ENCODE assay signal across 2 cellular contexts in the genomic region with DNA sequence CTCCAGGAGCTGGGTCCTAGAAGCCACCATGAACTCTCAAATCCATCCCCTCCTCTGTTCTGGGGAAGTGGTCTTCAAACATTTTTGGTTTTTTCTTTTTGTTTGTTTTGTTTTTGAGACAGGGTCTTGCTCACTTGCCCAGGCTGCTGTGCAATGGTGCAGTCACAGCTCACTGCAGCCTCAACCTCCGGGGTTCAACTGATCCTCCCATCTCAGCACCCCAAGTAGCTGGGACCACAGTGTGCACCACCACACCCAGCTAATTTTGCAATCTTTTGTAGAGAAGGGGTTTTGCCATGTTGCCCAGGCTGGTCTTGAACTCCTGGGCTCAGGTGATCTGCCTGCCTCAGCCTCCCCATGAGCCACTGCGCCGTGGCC.
TF ChIP-seq lines count a peak whose summit lies in the region.

No MANE protein-coding gene starts in this region.

TF ChIP-seq in HEK293, 187 proteins besides CTCF, POLR2A, EP300 and RAD21:
- TF ChIP-seq, protein P1, sequence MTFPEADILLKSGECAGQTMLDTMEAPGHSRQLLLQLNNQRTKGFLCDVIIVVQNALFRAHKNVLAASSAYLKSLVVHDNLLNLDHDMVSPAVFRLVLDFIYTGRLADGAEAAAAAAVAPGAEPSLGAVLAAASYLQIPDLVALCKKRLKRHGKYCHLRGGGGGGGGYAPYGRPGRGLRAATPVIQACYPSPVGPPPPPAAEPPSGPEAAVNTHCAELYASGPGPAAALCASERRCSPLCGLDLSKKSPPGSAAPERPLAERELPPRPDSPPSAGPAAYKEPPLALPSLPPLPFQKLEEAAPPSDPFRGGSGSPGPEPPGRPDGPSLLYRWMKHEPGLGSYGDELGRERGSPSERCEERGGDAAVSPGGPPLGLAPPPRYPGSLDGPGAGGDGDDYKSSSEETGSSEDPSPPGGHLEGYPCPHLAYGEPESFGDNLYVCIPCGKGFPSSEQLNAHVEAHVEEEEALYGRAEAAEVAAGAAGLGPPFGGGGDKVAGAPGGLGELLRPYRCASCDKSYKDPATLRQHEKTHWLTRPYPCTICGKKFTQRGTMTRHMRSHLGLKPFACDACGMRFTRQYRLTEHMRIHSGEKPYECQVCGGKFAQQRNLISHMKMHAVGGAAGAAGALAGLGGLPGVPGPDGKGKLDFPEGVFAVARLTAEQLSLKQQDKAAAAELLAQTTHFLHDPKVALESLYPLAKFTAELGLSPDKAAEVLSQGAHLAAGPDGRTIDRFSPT (tag by site-specific recombination; IDR thresholded peaks at IDR 0.05), result no peak
- TF ChIP-seq, protein P2, sequence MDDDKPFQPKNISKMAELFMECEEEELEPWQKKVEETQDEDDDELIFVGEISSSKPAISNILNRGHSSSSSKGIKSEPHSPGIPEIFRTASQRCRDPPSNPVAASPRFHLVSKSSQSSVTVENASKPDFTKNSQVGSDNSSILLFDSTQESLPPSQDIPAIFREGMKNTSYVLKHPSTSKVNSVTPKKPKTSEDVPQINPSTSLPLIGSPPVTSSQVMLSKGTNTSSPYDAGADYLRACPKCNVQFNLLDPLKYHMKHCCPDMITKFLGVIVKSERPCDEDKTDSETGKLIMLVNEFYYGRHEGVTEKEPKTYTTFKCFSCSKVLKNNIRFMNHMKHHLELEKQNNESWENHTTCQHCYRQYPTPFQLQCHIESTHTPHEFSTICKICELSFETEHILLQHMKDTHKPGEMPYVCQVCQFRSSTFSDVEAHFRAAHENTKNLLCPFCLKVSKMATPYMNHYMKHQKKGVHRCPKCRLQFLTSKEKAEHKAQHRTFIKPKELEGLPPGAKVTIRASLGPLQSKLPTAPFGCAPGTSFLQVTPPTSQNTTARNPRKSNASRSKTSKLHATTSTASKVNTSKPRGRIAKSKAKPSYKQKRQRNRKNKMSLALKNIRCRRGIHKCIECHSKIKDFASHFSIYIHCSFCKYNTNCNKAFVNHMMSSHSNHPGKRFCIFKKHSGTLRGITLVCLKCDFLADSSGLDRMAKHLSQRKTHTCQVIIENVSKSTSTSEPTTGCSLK (tag by site-specific recombination; IDR thresholded peaks at IDR 0.05), result no peak
- no peak for TF ChIP-seq ZNF843 (tag by site-specific recombination; IDR thresholded peaks at IDR 0.05)
- no peak for TF ChIP-seq ZNF335 (tag by site-specific recombination; conservative IDR thresholded peaks at IDR 0.05)
- TF ChIP-seq, protein P3, sequence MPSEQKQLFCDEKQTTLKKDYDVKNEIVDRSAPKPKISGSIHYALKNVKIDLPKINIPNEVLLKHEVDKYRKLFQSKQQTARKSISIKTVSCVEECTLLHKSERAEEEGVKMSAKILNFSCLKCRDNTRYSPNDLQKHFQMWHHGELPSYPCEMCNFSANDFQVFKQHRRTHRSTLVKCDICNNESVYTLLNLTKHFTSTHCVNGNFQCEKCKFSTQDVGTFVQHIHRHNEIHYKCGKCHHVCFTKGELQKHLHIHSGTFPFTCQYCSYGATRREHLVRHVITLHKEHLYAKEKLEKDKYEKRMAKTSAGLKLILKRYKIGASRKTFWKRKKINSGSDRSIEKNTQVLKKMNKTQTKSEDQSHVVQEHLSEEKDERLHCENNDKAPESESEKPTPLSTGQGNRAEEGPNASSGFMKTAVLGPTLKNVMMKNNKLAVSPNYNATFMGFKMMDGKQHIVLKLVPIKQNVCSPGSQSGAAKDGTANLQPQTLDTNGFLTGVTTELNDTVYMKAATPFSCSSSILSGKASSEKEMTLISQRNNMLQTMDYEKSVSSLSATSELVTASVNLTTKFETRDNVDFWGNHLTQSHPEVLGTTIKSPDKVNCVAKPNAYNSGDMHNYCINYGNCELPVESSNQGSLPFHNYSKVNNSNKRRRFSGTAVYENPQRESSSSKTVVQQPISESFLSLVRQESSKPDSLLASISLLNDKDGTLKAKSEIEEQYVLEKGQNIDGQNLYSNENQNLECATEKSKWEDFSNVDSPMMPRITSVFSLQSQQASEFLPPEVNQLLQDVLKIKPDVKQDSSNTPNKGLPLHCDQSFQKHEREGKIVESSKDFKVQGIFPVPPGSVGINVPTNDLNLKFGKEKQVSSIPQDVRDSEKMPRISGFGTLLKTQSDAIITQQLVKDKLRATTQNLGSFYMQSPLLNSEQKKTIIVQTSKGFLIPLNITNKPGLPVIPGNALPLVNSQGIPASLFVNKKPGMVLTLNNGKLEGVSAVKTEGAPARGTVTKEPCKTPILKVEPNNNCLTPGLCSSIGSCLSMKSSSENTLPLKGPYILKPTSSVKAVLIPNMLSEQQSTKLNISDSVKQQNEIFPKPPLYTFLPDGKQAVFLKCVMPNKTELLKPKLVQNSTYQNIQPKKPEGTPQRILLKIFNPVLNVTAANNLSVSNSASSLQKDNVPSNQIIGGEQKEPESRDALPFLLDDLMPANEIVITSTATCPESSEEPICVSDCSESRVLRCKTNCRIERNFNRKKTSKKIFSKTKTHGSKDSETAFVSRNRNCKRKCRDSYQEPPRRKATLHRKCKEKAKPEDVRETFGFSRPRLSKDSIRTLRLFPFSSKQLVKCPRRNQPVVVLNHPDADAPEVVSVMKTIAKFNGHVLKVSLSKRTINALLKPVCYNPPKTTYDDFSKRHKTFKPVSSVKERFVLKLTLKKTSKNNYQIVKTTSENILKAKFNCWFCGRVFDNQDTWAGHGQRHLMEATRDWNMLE (tag by site-specific recombination; conservative IDR thresholded peaks at IDR 0.05; ENCODE audit: low read depth), result no peak
- TF ChIP-seq, protein P4, sequence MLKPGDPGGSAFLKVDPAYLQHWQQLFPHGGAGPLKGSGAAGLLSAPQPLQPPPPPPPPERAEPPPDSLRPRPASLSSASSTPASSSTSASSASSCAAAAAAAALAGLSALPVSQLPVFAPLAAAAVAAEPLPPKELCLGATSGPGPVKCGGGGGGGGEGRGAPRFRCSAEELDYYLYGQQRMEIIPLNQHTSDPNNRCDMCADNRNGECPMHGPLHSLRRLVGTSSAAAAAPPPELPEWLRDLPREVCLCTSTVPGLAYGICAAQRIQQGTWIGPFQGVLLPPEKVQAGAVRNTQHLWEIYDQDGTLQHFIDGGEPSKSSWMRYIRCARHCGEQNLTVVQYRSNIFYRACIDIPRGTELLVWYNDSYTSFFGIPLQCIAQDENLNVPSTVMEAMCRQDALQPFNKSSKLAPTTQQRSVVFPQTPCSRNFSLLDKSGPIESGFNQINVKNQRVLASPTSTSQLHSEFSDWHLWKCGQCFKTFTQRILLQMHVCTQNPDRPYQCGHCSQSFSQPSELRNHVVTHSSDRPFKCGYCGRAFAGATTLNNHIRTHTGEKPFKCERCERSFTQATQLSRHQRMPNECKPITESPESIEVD (tag by site-specific recombination; IDR thresholded peaks at IDR 0.05), result no peak
- TF ChIP-seq ZNF121 (tag by site-specific recombination; IDR thresholded peaks at IDR 0.05), result peak; percentile 92
- TF ChIP-seq SETDB1 (IDR thresholded peaks at IDR 0.05; ENCODE audit: insufficient read length, low read length), result no peak
TF ChIP-seq in HEK293: peak in this region for 1.

TF ChIP-seq in K562, 482 proteins besides CTCF, POLR2A, EP300 and RAD21:
- TF ChIP-seq ZNF121 (CRISPR knock-in tag; conservative IDR thresholded peaks at IDR 0.05) (peak; percentile 53), BRCA1 (IDR thresholded peaks at IDR 0.05) (no peak), BRCA1 (CRISPR knock-in tag; IDR thresholded peaks at IDR 0.05) (no peak)
TF ChIP-seq in K562: peak in this region for 1.
